10 cellular contexts compared by ENCODE assay signal in genomic region chr22:38395944-38396343, GRCh38. TPM values are rescaled to one million over a fixed set of nuclear protein-coding genes. Genes with fewer than 3 reads are reported as not detected.
DNase-seq lines count a peak whose midpoint lies in the region; ATAC-seq and TF ChIP-seq lines count a peak whose summit lies in the region.
"Not testable (repeated sequence)": the region's sequence is repeated elsewhere in the genome, so short reads cannot be mapped to it uniquely, and the experiment has no call there.
"Had no signal": no experiment of that assay in that cellular context is flagged by ENCODE, and none has a peak within 500 bp of the region (broad histone marks: within the 10 kb centered on the region; RNA-seq: fewer than 3 reads in every experiment).

No MANE protein-coding gene starts in this region.

- H3K4me1 Mint-ChIP-seq in activated T-cell treated with anti-CD3 and anti-CD28 coated beads, Interleukin-2, amount 50 U/mL, for 4 hours (ENCODE audit: low read depth) = peaks cover 45% of the 10 kb centered on the region

- peak overlapping the region; percentile 70 for H3K4me2 ChIP-seq in DOHH2 (ENCODE audit: low read length)

- not testable (repeated sequence) for H3K36me3 Mint-ChIP-seq in activated T-cell treated with anti-CD3 and anti-CD28 coated beads, Interleukin-2, amount 50 U/mL, for 4 hours (ENCODE audit: insufficient read depth)

- H4K20me1 ChIP-seq in DOHH2 (ENCODE audit: control insufficient read depth, insufficient read depth, low read depth, low read length) = not testable (repeated sequence)

- intact Hi-C loops in colonic mucosa (cut with DNase I) = loop anchor here (10.0 kb wide), 1 partner anchor 109 kb away; the partner anchor contains the start of gene DDX17
- intact Hi-C loops in uterus (cut with DNase I; ENCODE audit: low total_unique reads) = not testable (repeated sequence)

- H3K27me3 Mint-ChIP-seq in activated T-cell treated with anti-CD3 and anti-CD28 coated beads, Interleukin-2, amount 50 U/mL, for 4 hours (ENCODE audit: low read depth) = not testable (repeated sequence)

- not testable (repeated sequence) for H3K9me3 Mint-ChIP-seq in activated T-cell treated with anti-CD3 and anti-CD28 coated beads, Interleukin-2, amount 50 U/mL, for 4 hours

- H3K9me2 ChIP-seq in DOHH2 (replicated peaks; ENCODE audit: control insufficient read depth, low read length) = not testable (repeated sequence)

- DNase-seq in RWPE2 (ENCODE audit: low spot score); activated T-cell treated with anti-CD3 and anti-CD28 coated beads, Interleukin-2, amount 50 U/mL, for 4 hours; colonic mucosa; uterus: not testable (repeated sequence)

- not testable (repeated sequence) for H3K27me3 ChIP-seq in DOHH2 (ENCODE audit: control insufficient read depth, low read length); HUES64 (ENCODE audit: insufficient read depth, low read length); RWPE2 (ENCODE audit: insufficient read depth, poor library complexity, severe bottlenecking); colonic mucosa; iPS-20b (ENCODE audit: insufficient read depth, low read length); neutrophil; uterus

- H3K4me1 ChIP-seq in DOHH2 (ENCODE audit: control insufficient read depth, low read length) (peaks cover 51% of the 10 kb centered on the region), HUES64 (ENCODE audit: insufficient read depth, low read length) (peaks cover 62% of the 10 kb centered on the region), RWPE2 (ENCODE audit: insufficient read depth, poor library complexity, severe bottlenecking) (peaks cover 17% of the 10 kb centered on the region), iPS-20b (ENCODE audit: insufficient read depth, low read length) (peaks cover 41% of the 10 kb centered on the region), neutrophil (ENCODE audit: control insufficient read depth in 1 of 2, insufficient read depth in 1 of 2, low read depth in 1 of 2, low read length in 1 of 2) (peaks cover 57 to 62% of the 10 kb centered on the region in 2 experiments)
- H3K4me1 ChIP-seq in colonic mucosa, uterus: not testable (repeated sequence)

- not testable (repeated sequence) for TF ChIP-seq POLR2A in uterus (IDR thresholded peaks at IDR 0.05)

- peak overlapping the region; percentile 79 for H3K4me3 Mint-ChIP-seq in activated T-cell treated with anti-CD3 and anti-CD28 coated beads, Interleukin-2, amount 50 U/mL, for 4 hours

- peaks cover 24% of the 10 kb centered on the region for H3F3A ChIP-seq in DOHH2 (ENCODE audit: control insufficient read depth, insufficient read depth)

- H3K27ac ChIP-seq in DOHH2 (ENCODE audit: low read depth, low read length) (peak overlapping the region; percentile 77), HUES64 (ENCODE audit: low read depth, low read length) (peak overlapping the region; percentile 96; the same call in 1 of the 2 replicates), RWPE2 (ENCODE audit: poor library complexity, severe bottlenecking) (peak overlapping the region; percentile 64), colonic mucosa (peak overlapping the region; percentile 82), iPS-20b (ENCODE audit: low read length) (peak overlapping the region; percentile 71), neutrophil (peak overlapping the region; percentile 91), uterus (peak overlapping the region; percentile 39 to 96)

- H3K9ac ChIP-seq in HUES64 (ENCODE audit: low read depth, low read length) = peak overlapping the region; percentile 68; the same call in 1 of the 2 replicates
- H3K9ac ChIP-seq in colonic mucosa (ENCODE audit: low read depth in 2 of 2, low read length in 2 of 2) = not testable (repeated sequence)
- H3K9ac ChIP-seq in iPS-20b (ENCODE audit: low read depth, low read length) = peak overlapping the region; percentile 93

- H3K79me2 ChIP-seq in DOHH2 (ENCODE audit: control insufficient read depth, low read length) = peaks cover 60% of the 10 kb centered on the region

- H3K4me3 ChIP-seq in DOHH2 (ENCODE audit: low read length) (peak overlapping the region; percentile 91), HUES64 (ENCODE audit: low read length) (peak overlapping the region; percentile 78), iPS-20b (ENCODE audit: low read length) (peak overlapping the region; percentile 86), neutrophil (ENCODE audit: low read depth in 1 of 2, low read length in 1 of 2) (peak overlapping the region; percentile 32 to 42)
- H3K4me3 ChIP-seq in RWPE2 (ENCODE audit: severe bottlenecking); colonic mucosa; uterus: not testable (repeated sequence)

- not testable (repeated sequence) for TF ChIP-seq CTCF in DOHH2 (IDR thresholded peaks at IDR 0.05; ENCODE audit: low read depth, low read length, poor library complexity, severe bottlenecking); RWPE2 (IDR thresholded peaks at IDR 0.05; ENCODE audit: poor library complexity, severe bottlenecking); colonic mucosa (IDR thresholded peaks at IDR 0.05); neutrophil (IDR thresholded peaks at IDR 0.05); uterus (IDR thresholded peaks at IDR 0.05)

- not testable (repeated sequence) for ATAC-seq in RWPE2 (ENCODE audit: low read depth)
- peak; percentile 35 to 52 for ATAC-seq in activated T-cell treated with anti-CD3 and anti-CD28 coated beads, Interleukin-2, amount 50 U/mL, for 4 hours

- not testable (repeated sequence) for H3K36me3 ChIP-seq in DOHH2 (ENCODE audit: control insufficient read depth, low read length); HUES64 (ENCODE audit: insufficient read depth, low read length); RWPE2 (ENCODE audit: low read depth); colonic mucosa; iPS-20b (ENCODE audit: insufficient read depth, low read depth, low read length); neutrophil; uterus

- not testable (repeated sequence) for H3K9me3 ChIP-seq in DOHH2 (ENCODE audit: control insufficient read depth, insufficient read depth, low read length); HUES64 (ENCODE audit: insufficient read depth, low read depth, low read length); RWPE2 (ENCODE audit: severe bottlenecking); colonic mucosa; iPS-20b (ENCODE audit: insufficient read depth, low read depth, low read length); neutrophil; uterus

RNA-seq across cellular contexts. Expression of gene KCNJ4, which starts 59.1 kb away (rescaled TPM):
- polyA plus RNA-seq in HUES64 (2013, experiment 1 of 2) = 0.60 TPM
- 1.5 TPM for polyA plus RNA-seq in HUES64 (2013, experiment 2 of 2)
- total RNA-seq in activated T-cell treated with anti-CD3 and anti-CD28 coated beads, Interleukin-2, amount 50 U/mL, for 4 hours = not detected
- total RNA-seq in colonic mucosa = not detected
- total RNA-seq in uterus = 1 to 10 TPM in 1 of 4 donors, under 1 TPM in 1, not detected in 2; 0.21 to 1.1 TPM
- total RNA-seq: esophagus mucosa, LHCN-M2 had no signal
